ENCODE assay signal across 8 cellular contexts in the genomic region with DNA sequence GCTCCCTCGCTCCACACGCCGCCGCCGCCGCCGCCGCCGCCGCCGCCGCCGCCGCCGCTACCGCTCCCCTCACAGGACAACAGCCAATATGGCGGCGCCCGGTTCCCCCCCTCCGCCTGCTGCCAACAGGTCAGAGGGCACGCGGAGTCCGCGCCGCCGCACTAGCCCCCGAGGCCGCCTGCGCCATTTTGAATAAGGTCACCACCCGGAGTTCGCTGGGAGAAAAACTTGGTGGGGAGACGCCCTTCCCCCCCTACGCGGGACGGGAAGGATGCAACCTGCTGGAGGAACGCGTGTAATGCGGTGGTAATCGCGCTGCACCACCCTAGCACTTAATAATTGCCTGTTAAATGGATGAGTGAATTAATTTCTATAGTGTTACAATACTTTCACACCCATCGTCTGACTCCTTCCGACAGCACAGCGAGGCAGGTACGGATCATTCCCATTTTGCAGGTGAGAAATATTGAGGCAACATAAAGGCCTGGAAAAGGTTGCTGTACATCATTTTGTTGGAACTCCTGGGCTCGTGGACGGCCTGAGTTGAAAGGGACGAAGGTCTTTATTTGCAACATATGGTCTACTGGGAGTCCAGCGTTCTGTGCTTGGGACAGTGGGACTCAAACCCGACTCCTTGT. TPM values are rescaled to one million over a fixed set of nuclear protein-coding genes. Genes with fewer than 3 reads are reported as not detected.
DNase-seq lines count a peak whose midpoint lies in the region; ATAC-seq and TF ChIP-seq lines count a peak whose summit lies in the region.

Gene FAM193B (minus strand): TSS at position 90 of the 638 bp plus-strand sequence. CDS start 105 bp downstream, outside the sequence.

- peak within 1 kb of the TSS; percentile 62 for H3K4me3 ChIP-seq in CD8-positive, alpha-beta T cell (ENCODE audit: low read depth, low read length)
- H3K4me3 ChIP-seq in effector memory CD4-positive, alpha-beta T cell (ENCODE audit: insufficient read depth, low read depth, low read length, poor library complexity, severe bottlenecking), result peak within 1 kb of the TSS; percentile 77

- peak; percentile 88 to 97 (median 94) for DNase-seq in CD8-positive, alpha-beta T cell
- DNase-seq in HPDE6-E6E7 (ENCODE audit: extremely low spot score) (peak; percentile 95), NK-92 (lab: John Stamatoyannopoulos, UW; ENCODE audit: unreplicated experiment) (peak; percentile 65), memory B cell (ENCODE audit: low spot score in 2 of 2) (peak; percentile 91 to 96)
- DNase-seq in effector memory CD4-positive, alpha-beta T cell, result peak; percentile 87 to 93 (median 91)
- DNase-seq in stimulated activated CD8-positive, alpha-beta memory T cell treated with anti-CD3 and anti-CD28 coated beads, Interleukin-12 subunit alpha, Interleukin-12 subunit beta, amount 100 ng/mL, for 1 hour (ENCODE audit: low read depth), result peak; percentile 93

- peaks cover 17% of the 10 kb centered on the region for H3K36me3 Mint-ChIP-seq in CD8-positive, alpha-beta T cell
- H3K36me3 Mint-ChIP-seq in memory B cell, result peaks cover 3% of the 10 kb centered on the region

- H3K4me1 Mint-ChIP-seq in CD8-positive, alpha-beta T cell (ENCODE audit: low read depth), result peaks cover 34% of the 10 kb centered on the region
- peaks cover 21% of the 10 kb centered on the region for H3K4me1 Mint-ChIP-seq in memory B cell

- intact Hi-C loops in CD8-positive, alpha-beta T cell (cut with DNase I, micrococcal nuclease), result loop anchor here (1.0 to 10.0 kb wide), 8 partner anchors 36 to 598 kb away; partner anchors contain the start of genes B4GALT7 (in 1 of the 2), DDX41 (in 1 of the 2), LMAN2 (in 1 of the 2) and NHP2 (in 1 of the 2)

- H3K9me3 ChIP-seq in CD8-positive, alpha-beta T cell (ENCODE audit: low read length), result no peaks in the 10 kb centered on the region
- H3K9me3 ChIP-seq in effector memory CD4-positive, alpha-beta T cell (ENCODE audit: control insufficient read depth, low read length), result no peaks in the 10 kb centered on the region

- no peak for TF ChIP-seq CTCF in CD8-positive, alpha-beta T cell (IDR thresholded peaks at IDR 0.05)

- H3K27ac ChIP-seq in CD8-positive, alpha-beta T cell (ENCODE audit: low read depth, low read length), result peak within 1 kb of the TSS; percentile 49
- peak within 1 kb of the TSS; percentile 65 for H3K27ac ChIP-seq in effector memory CD4-positive, alpha-beta T cell (ENCODE audit: insufficient read depth, low read length, poor library complexity, severe bottlenecking)

- CTCF ChIA-PET in CD8-positive, alpha-beta T cell (lab: Charles Lee), result interaction anchor here (1.5 kb wide), 1 partner anchor 53 kb away, joined by 3 read pairs; no protein-coding TSS in a partner anchor
- CTCF ChIA-PET in activated CD8-positive, alpha-beta memory T cell treated with anti-CD3 and anti-CD28 coated beads for 36 hours (lab: Charles Lee), result no interaction called here

- H3K27me3 ChIP-seq in CD8-positive, alpha-beta T cell (ENCODE audit: insufficient read depth, low read length), result no peaks in the 10 kb centered on the region
- H3K27me3 ChIP-seq in effector memory CD4-positive, alpha-beta T cell (replicated peaks; ENCODE audit: control insufficient read depth, insufficient read depth, low read length, poor library complexity, severe bottlenecking), result no peaks in the 10 kb centered on the region

- peak within 1 kb of the TSS; percentile 89 for H3K4me3 Mint-ChIP-seq in CD8-positive, alpha-beta T cell
- H3K4me3 Mint-ChIP-seq in memory B cell, result peak within 1 kb of the TSS; percentile 83

- no peaks in the 10 kb centered on the region for H3K9me3 Mint-ChIP-seq in CD8-positive, alpha-beta T cell
- H3K9me3 Mint-ChIP-seq in memory B cell, result no peaks in the 10 kb centered on the region

- peaks cover 5% of the 10 kb centered on the region for H3K36me3 ChIP-seq in CD8-positive, alpha-beta T cell (ENCODE audit: insufficient read depth, low read length)
- peaks cover 9% of the 10 kb centered on the region for H3K36me3 ChIP-seq in effector memory CD4-positive, alpha-beta T cell (ENCODE audit: control insufficient read depth, insufficient read depth, low read length)

- H3K27me3 Mint-ChIP-seq in CD8-positive, alpha-beta T cell (ENCODE audit: low read depth), result no peaks in the 10 kb centered on the region
- H3K27me3 Mint-ChIP-seq in memory B cell, result no peaks in the 10 kb centered on the region

- H3K27ac Mint-ChIP-seq in CD8-positive, alpha-beta T cell, result peak within 1 kb of the TSS; percentile 82
- H3K27ac Mint-ChIP-seq in memory B cell, result peak within 1 kb of the TSS; percentile 80

- H3K4me1 ChIP-seq in CD8-positive, alpha-beta T cell (ENCODE audit: insufficient read depth, low read length), result peaks cover 20% of the 10 kb centered on the region
- peaks cover 23% of the 10 kb centered on the region for H3K4me1 ChIP-seq in effector memory CD4-positive, alpha-beta T cell (ENCODE audit: control insufficient read depth, insufficient read depth, low read length, poor library complexity, severe bottlenecking)

- peak; percentile 99 for ATAC-seq in CD8-positive, alpha-beta T cell
- ATAC-seq in GM19455 (IDR thresholded peaks at IDR 0.05; ENCODE audit: unreplicated experiment), result peak; percentile 88
- peak; percentile 97 for ATAC-seq in memory B cell (ENCODE audit: low read depth)

- POLR2A ChIA-PET in CD8-positive, alpha-beta T cell (lab: Charles Lee), result no interaction called here
- POLR2A ChIA-PET in activated CD8-positive, alpha-beta memory T cell treated with anti-CD3 and anti-CD28 coated beads for 36 hours (lab: Charles Lee), result interaction anchor here (0.6 kb wide), 1 partner anchor 44 kb away, joined by 3 read pairs; no protein-coding TSS in a partner anchor

RNA-seq across cellular contexts. Expression of gene FAM193B, which starts in this region (rescaled TPM):
- 100 to 1,000 TPM; 136 to 141 TPM for total RNA-seq in CD8-positive, alpha-beta T cell
- 10 to 100 TPM; 58.7 to 59.3 TPM for total RNA-seq in activated CD8-positive, alpha-beta memory T cell treated with anti-CD3 and anti-CD28 coated beads for 36 hours

Comparison
In these comparisons a context has a peak if more than half of its experiments do, and no peak if none do; other contexts are left out.
1. Peak in every context shown above with its lines: DNase-seq, ATAC-seq, H3K4me3 ChIP-seq and H3K27ac ChIP-seq.